In the genomic region with DNA sequence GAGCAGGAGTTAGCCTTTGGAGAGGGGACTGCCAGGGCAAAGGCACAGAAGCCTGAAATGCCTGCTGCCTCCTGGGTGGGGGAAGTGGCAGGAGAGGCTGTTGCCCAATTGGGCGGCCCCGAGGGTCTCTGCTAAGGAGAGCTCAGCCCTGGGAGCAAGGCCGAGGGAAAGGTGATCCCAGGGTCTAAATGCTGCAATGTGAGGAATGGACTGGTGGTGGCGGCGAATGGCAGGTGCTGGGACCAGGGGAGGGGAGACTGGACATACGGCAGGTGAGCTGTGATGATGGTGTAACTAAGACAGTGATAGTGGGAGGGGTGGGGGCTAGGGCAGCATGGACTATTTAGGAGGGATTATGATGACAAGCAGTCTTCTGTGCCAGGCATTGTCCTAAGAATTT, we compare ENCODE assay signal across 30 cellular contexts.
A peak's percentile ranks its signal among the peaks of the same experiment; 100 is the strongest.
DNase-seq lines count a peak whose midpoint lies in the region; ATAC-seq, FAIRE-seq and TF ChIP-seq lines count a peak whose summit lies in the region.
"Had no signal": no experiment of that assay in that cellular context is flagged by ENCODE, and none has a peak within 500 bp of the region (broad histone marks: within the 10 kb centered on the region; RNA-seq: fewer than 3 reads in every experiment).

No MANE protein-coding gene starts in this region.

- no peaks in the 10 kb centered on the region for H3K9me3 ChIP-seq in H1 (ENCODE audit: insufficient read depth in 2 of 2, low read depth in 1 of 2, low read length in 1 of 2)
- no peaks in the 10 kb centered on the region for H3K9me3 ChIP-seq in neuronal stem cell (replicated peaks in 1 of 2; ENCODE audit: control insufficient read depth in 2 of 2, insufficient read depth in 1 of 2, low read depth in 1 of 2, low read length in 2 of 2)
- H3K9me3 ChIP-seq in naive thymus-derived CD4-positive, alpha-beta T cell (ENCODE audit: control insufficient read depth in 2 of 3, low read length in 3 of 3) = no peaks in the 10 kb centered on the region
- H3K9me3 ChIP-seq: A549, adrenal gland, MG63, thoracic aorta had no signal

- H3K4me2 ChIP-seq in H1 (ENCODE audit: insufficient read depth in 1 of 2, low read depth in 2 of 2, low read length in 2 of 2) (no peak overlapping the region), neuronal stem cell (ENCODE audit: insufficient read depth, low read length, poor library complexity, severe bottlenecking) (no peak overlapping the region)
- H3K4me2 ChIP-seq: A549 had no signal

- H3K27me3 Mint-ChIP-seq in naive thymus-derived CD4-positive, alpha-beta T cell = no peaks in the 10 kb centered on the region
- H3K27me3 Mint-ChIP-seq in T-helper 2 cell treated with Interferon-gamma antibody and Interleukin-4, amounts not matched to agents 5 μg/mL and 100 μg/mL, for 36 hours (ENCODE audit: low read depth) = no peaks in the 10 kb centered on the region
- H3K27me3 Mint-ChIP-seq: activated CD4-positive, alpha-beta T cell treated with anti-CD3 and anti-CD28 coated beads, Interleukin-2, amount 10 ng/mL, durations not matched to agents 24 days and 14 days; activated T-cell treated with anti-CD3 and anti-CD28 coated beads, Interleukin-2, amount 50 U/mL, for 24 hours; stimulated activated naive CD8-positive, alpha-beta T cell treated with anti-CD3 and anti-CD28 coated beads, Interleukin-15, Interleukin-2, amounts not matched to agents 100 ng/mL and 50 ng/mL, for 24 hours had no signal

- H3K4me3 ChIP-seq in H1 (ENCODE audit: extremely low read depth in 1 of 4, insufficient read depth in 2 of 4, low read depth in 3 of 4, low read length in 4 of 4) = no peak overlapping the region
- no peak overlapping the region for H3K4me3 ChIP-seq in neuronal stem cell (ENCODE audit: low read length in 2 of 2)
- no peak overlapping the region for H3K4me3 ChIP-seq in naive thymus-derived CD4-positive, alpha-beta T cell (ENCODE audit: low read length)
- H3K4me3 ChIP-seq: A549, adrenal gland, K562, MG63, skin epidermis, thoracic aorta had no signal

- H3K27ac ChIP-seq in H1 (ENCODE audit: low read depth, low read length) = no peak overlapping the region
- H3K27ac ChIP-seq in neuronal stem cell (replicated peaks; ENCODE audit: low read length) = no peak overlapping the region
- no peak overlapping the region for H3K27ac ChIP-seq in naive thymus-derived CD4-positive, alpha-beta T cell (ENCODE audit: low read depth, low read length)
- H3K27ac ChIP-seq: adrenal gland, epithelial cell of prostate, skin epidermis, thoracic aorta, VCaP had no signal

- CTCF ChIA-PET in H1 (lab: Charles Lee; ENCODE audit: partially characterized antibody) = interaction anchor here (0.6 to 22.8 kb wide), 16 partner anchors 9 to 696 kb away, joined by 3 to 386 read pairs (median 4); partner anchors contain the start of gene ZNF638
- CTCF ChIA-PET in naive thymus-derived CD4-positive, alpha-beta T cell (lab: Charles Lee) = no interaction called here

- no peaks in the 10 kb centered on the region for H3K36me3 Mint-ChIP-seq in naive thymus-derived CD4-positive, alpha-beta T cell
- H3K36me3 Mint-ChIP-seq in T-helper 2 cell treated with Interferon-gamma antibody and Interleukin-4, amounts not matched to agents 5 μg/mL and 100 μg/mL, for 36 hours (ENCODE audit: low read depth) = no peaks in the 10 kb centered on the region
- H3K36me3 Mint-ChIP-seq: CD4-positive, alpha-beta memory T cell had no signal

- H2BK5ac ChIP-seq in H1 (ENCODE audit: low read depth, low read length) = no peak overlapping the region
- no peak overlapping the region for H2BK5ac ChIP-seq in neuronal stem cell (ENCODE audit: low read length)

- no peak overlapping the region for H2BK15ac ChIP-seq in H1 (ENCODE audit: low read length)
- no peak overlapping the region for H2BK15ac ChIP-seq in neuronal stem cell (ENCODE audit: low read length)

- H3K56ac ChIP-seq in H1 (replicated peaks; ENCODE audit: insufficient read length, low read depth, low read length) = no peak overlapping the region

- H2BK20ac ChIP-seq in H1 (ENCODE audit: low read length) = no peak overlapping the region

- H2BK12ac ChIP-seq in H1 (ENCODE audit: low read depth, low read length) = no peak overlapping the region
- H2BK12ac ChIP-seq in neuronal stem cell (ENCODE audit: low read length) = no peak overlapping the region

- H2BK120ac ChIP-seq in H1 (replicated peaks; ENCODE audit: low read depth, low read length) (no peak overlapping the region), neuronal stem cell (ENCODE audit: low read depth, low read length) (no peak overlapping the region)

- no peak for TF ChIP-seq POLR2A in H1 (IDR thresholded peaks at IDR 0.05; ENCODE audit: control extremely low read depth in 1 of 2, low read depth in 2 of 2, low read length in 2 of 2)

- no peak overlapping the region for H3K18ac ChIP-seq in H1 (ENCODE audit: extremely low read depth, low read length)
- H3K18ac ChIP-seq in neuronal stem cell (ENCODE audit: low read length) = no peak overlapping the region

- POLR2A ChIA-PET in H1 (lab: Charles Lee; ENCODE audit: partially characterized antibody) = no interaction called here
- POLR2A ChIA-PET in naive thymus-derived CD4-positive, alpha-beta T cell (lab: Charles Lee) = no interaction called here

- peak in 1 of 3 experiments; percentile 35; a peak in 2 of 4 replicates for TF ChIP-seq CTCF in H1 (IDR thresholded peaks at IDR 0.05; ENCODE audit: control extremely low read depth in 1 of 3, insufficient read depth in 1 of 3, low read depth in 1 of 3, low read length in 3 of 3)

- WGBS in H1 (ENCODE audit: extremely low coverage in 1 of 2, insufficient coverage in 1 of 2, insufficient read length in 1 of 2, insufficient replicate concordance in 2 of 2, low coverage in 1 of 2, low lambda C conversion rate in 2 of 2, missing lambda C conversion rate in 1 of 2), 2 experiments = 82% methylated on average over 6 of the region's 6 CpGs; no CpG with 5 or more reads in 1 of the 2 experiments
- no CpG with 5 or more reads among the region's 6 CpGs for WGBS in neuronal stem cell (ENCODE audit: extremely low coverage in 2 of 2, insufficient read length in 2 of 2, insufficient replicate concordance in 1 of 2), 2 donors

- H3K79me1 ChIP-seq in H1 (ENCODE audit: low read depth, low read length) (no peaks in the 10 kb centered on the region), neuronal stem cell (ENCODE audit: low read depth, low read length) (no peaks in the 10 kb centered on the region)

- no peaks in the 10 kb centered on the region for H3K4me1 Mint-ChIP-seq in naive thymus-derived CD4-positive, alpha-beta T cell
- H3K4me1 Mint-ChIP-seq in T-helper 2 cell treated with Interferon-gamma antibody and Interleukin-4, amounts not matched to agents 5 μg/mL and 100 μg/mL, for 36 hours (ENCODE audit: low read depth) = no peaks in the 10 kb centered on the region
- H3K4me1 Mint-ChIP-seq: activated CD4-positive, alpha-beta T cell treated with anti-CD3 and anti-CD28 coated beads, Interleukin-2, amount 10 ng/mL, durations not matched to agents 24 days and 14 days; CD4-positive, alpha-beta memory T cell had no signal

- H2AK5ac ChIP-seq in H1 (ENCODE audit: low read depth, low read length) (no peak overlapping the region), neuronal stem cell (ENCODE audit: low read depth, low read length) (no peak overlapping the region)

- H3K23me2 ChIP-seq in H1 (ENCODE audit: low read depth, low read length) = no peaks in the 10 kb centered on the region

- no peak for ATAC-seq in naive thymus-derived CD4-positive, alpha-beta T cell
- ATAC-seq: A549, K562 had no signal

- no peaks in the 10 kb centered on the region for H3K79me2 ChIP-seq in H1 (ENCODE audit: control insufficient read depth in 1 of 2, insufficient read depth in 2 of 2, low read length in 2 of 2)

- H3K4ac ChIP-seq in H1 (replicated peaks; ENCODE audit: insufficient read length, low read depth, low read length) (no peak overlapping the region), neuronal stem cell (ENCODE audit: low read length) (no peak overlapping the region)

- H3K14ac ChIP-seq in H1 (ENCODE audit: insufficient read length) (no peak overlapping the region), neuronal stem cell (ENCODE audit: low read length) (no peak overlapping the region)

- H4K5ac ChIP-seq in H1 (ENCODE audit: insufficient read length, low read depth, low read length) = no peak overlapping the region

- TF ChIP-seq RAD21 in H1 (IDR thresholded peaks at IDR 0.05 in 1 of 2, conservative IDR thresholded peaks at IDR 0.05 in 1 of 2; ENCODE audit: low read depth in 2 of 2, low read length in 2 of 2) = peak; percentile 37 to 50

- H2AFZ ChIP-seq in H1 (ENCODE audit: low read length) = no peak overlapping the region
- no peak overlapping the region for H2AFZ ChIP-seq in neuronal stem cell (ENCODE audit: low read length)

- no peak overlapping the region for H3K27ac Mint-ChIP-seq in naive thymus-derived CD4-positive, alpha-beta T cell
- H3K27ac Mint-ChIP-seq in T-helper 2 cell treated with Interferon-gamma antibody and Interleukin-4, amounts not matched to agents 5 μg/mL and 100 μg/mL, for 36 hours = no peak overlapping the region
- H3K27ac Mint-ChIP-seq: activated CD4-positive, alpha-beta T cell treated with anti-CD3 and anti-CD28 coated beads, Interleukin-2, amount 10 ng/mL, durations not matched to agents 24 days and 14 days; activated T-cell treated with anti-CD3 and anti-CD28 coated beads, Interleukin-2, amount 50 U/mL, for 24 hours; CD4-positive, alpha-beta memory T cell; stimulated activated naive CD8-positive, alpha-beta T cell treated with anti-CD3 and anti-CD28 coated beads, Interleukin-15, Interleukin-2, amounts not matched to agents 100 ng/mL and 50 ng/mL, for 24 hours had no signal

- H3K36me3 ChIP-seq in H1 (ENCODE audit: control insufficient read depth in 2 of 4, insufficient read depth in 4 of 4, low read length in 3 of 4) = no peaks in the 10 kb centered on the region
- H3K36me3 ChIP-seq in neuronal stem cell (replicated peaks in 1 of 2; ENCODE audit: control insufficient read depth in 2 of 2, insufficient read depth in 2 of 2, low read length in 2 of 2) = no peaks in the 10 kb centered on the region
- no peaks in the 10 kb centered on the region for H3K36me3 ChIP-seq in naive thymus-derived CD4-positive, alpha-beta T cell (ENCODE audit: control insufficient read depth in 2 of 3, insufficient read depth in 3 of 3, low read length in 3 of 3)
- H3K36me3 ChIP-seq: adrenal gland, MG63, thoracic aorta had no signal

- no peak overlapping the region for H3K9ac ChIP-seq in H1 (replicated peaks in 1 of 4; ENCODE audit: extremely low read depth in 1 of 4, low read depth in 3 of 4, low read length in 3 of 4)
- no peak overlapping the region for H3K9ac ChIP-seq in neuronal stem cell (ENCODE audit: low read depth, low read length, poor library complexity)

- peak; percentile 2 for DNase-seq in NCI-H748 (lab: John Stamatoyannopoulos, UW; ENCODE audit: unreplicated experiment)
- DNase-seq in NCI-H748 treated with DMSO at 0.1 percent for 48 hours (lab: John Stamatoyannopoulos, UW) = no peak
- peak; percentile 89 for DNase-seq in HuH-7 (ENCODE audit: low spot score)
- no peak for DNase-seq in H1 (ENCODE audit: low read depth in 1 of 2, low spot score in 2 of 2)
- DNase-seq in neuronal stem cell (ENCODE audit: low spot score) = no peak
- DNase-seq in naive thymus-derived CD4-positive, alpha-beta T cell = no peak
- no peak for DNase-seq in pons (ENCODE audit: low spot score)
- no peak for DNase-seq in T-helper 2 cell treated with Interferon-gamma antibody and Interleukin-4, amounts not matched to agents 5 μg/mL and 100 μg/mL, for 36 hours (ENCODE audit: low spot score)
- DNase-seq: activated CD4-positive, alpha-beta T cell treated with anti-CD3 and anti-CD28 coated beads, Interleukin-2, amount 10 ng/mL, durations not matched to agents 24 days and 14 days; activated T-cell treated with anti-CD3 and anti-CD28 coated beads, Interleukin-2, amount 50 U/mL, for 24 hours; adrenal gland; AML-193; CD4-positive, alpha-beta memory T cell; DMS 273 treated with DMSO at 0.1 percent for 48 hours; glutamatergic neuron; kidney glomerular epithelial cell; MG63; NCI-H2081; nucleus accumbens; SHP77; T-helper 9 cell had no signal

- no peak for FAIRE-seq in H1 (lab: Jason Lieb, UNC)
- FAIRE-seq: A549, H54, K562, urothelium cell line had no signal

- no peak overlapping the region for H3K23ac ChIP-seq in H1 (ENCODE audit: insufficient read length)
- peak overlapping the region; percentile 44 for H3K23ac ChIP-seq in neuronal stem cell (ENCODE audit: low read depth, low read length, poor library complexity)

- no peak overlapping the region for H4K91ac ChIP-seq in H1 (replicated peaks; ENCODE audit: insufficient read length, low read length)
- no peak overlapping the region for H4K91ac ChIP-seq in neuronal stem cell (ENCODE audit: low read depth, low read length, poor library complexity)

- no peak for TF ChIP-seq EP300 in H1 (IDR thresholded peaks at IDR 0.05; ENCODE audit: borderline replicate concordance in 1 of 2, low read depth in 2 of 2, low read length in 2 of 2)

- H3K4me3 Mint-ChIP-seq in naive thymus-derived CD4-positive, alpha-beta T cell = no peak overlapping the region
- H3K4me3 Mint-ChIP-seq in T-helper 2 cell treated with Interferon-gamma antibody and Interleukin-4, amounts not matched to agents 5 μg/mL and 100 μg/mL, for 36 hours = no peak overlapping the region
- H3K4me3 Mint-ChIP-seq: activated CD4-positive, alpha-beta T cell treated with anti-CD3 and anti-CD28 coated beads, Interleukin-2, amount 10 ng/mL, durations not matched to agents 24 days and 14 days; activated T-cell treated with anti-CD3 and anti-CD28 coated beads, Interleukin-2, amount 50 U/mL, for 24 hours; CD4-positive, alpha-beta memory T cell; stimulated activated naive CD8-positive, alpha-beta T cell treated with anti-CD3 and anti-CD28 coated beads, Interleukin-15, Interleukin-2, amounts not matched to agents 100 ng/mL and 50 ng/mL, for 24 hours had no signal

- H4K20me1 ChIP-seq in H1 (replicated peaks in 1 of 2; ENCODE audit: control insufficient read depth in 1 of 2, insufficient read depth in 2 of 2, low read length in 2 of 2) = no peaks in the 10 kb centered on the region

- H3K4me1 ChIP-seq in H1 (replicated peaks in 1 of 4; ENCODE audit: control insufficient read depth in 3 of 4, insufficient read depth in 4 of 4, low read length in 3 of 4) (peaks cover 0 to 6% (median 0%) of the 10 kb centered on the region in 4 experiments; a peak in 3 of 7 replicates), neuronal stem cell (ENCODE audit: control insufficient read depth in 2 of 2, insufficient read depth in 1 of 2, low read depth in 1 of 2, low read length in 2 of 2) (peaks cover 0 to 2% of the 10 kb centered on the region in 2 donors)
- no peaks in the 10 kb centered on the region for H3K4me1 ChIP-seq in naive thymus-derived CD4-positive, alpha-beta T cell (ENCODE audit: control insufficient read depth in 2 of 2, insufficient read depth in 2 of 2, low read length in 2 of 2)
- H3K4me1 ChIP-seq: adrenal gland had no signal

- no peaks in the 10 kb centered on the region for H3K9me3 Mint-ChIP-seq in naive thymus-derived CD4-positive, alpha-beta T cell
- H3K9me3 Mint-ChIP-seq in T-helper 2 cell treated with Interferon-gamma antibody and Interleukin-4, amounts not matched to agents 5 μg/mL and 100 μg/mL, for 36 hours = no peaks in the 10 kb centered on the region
- H3K9me3 Mint-ChIP-seq: activated CD4-positive, alpha-beta T cell treated with anti-CD3 and anti-CD28 coated beads, Interleukin-2, amount 10 ng/mL, durations not matched to agents 24 days and 14 days; activated T-cell treated with anti-CD3 and anti-CD28 coated beads, Interleukin-2, amount 50 U/mL, for 24 hours; CD4-positive, alpha-beta memory T cell; stimulated activated naive CD8-positive, alpha-beta T cell treated with anti-CD3 and anti-CD28 coated beads, Interleukin-15, Interleukin-2, amounts not matched to agents 100 ng/mL and 50 ng/mL, for 24 hours had no signal

- H3K27me3 ChIP-seq in H1 (replicated peaks in 1 of 4; ENCODE audit: control insufficient read depth in 3 of 4, extremely low read depth in 1 of 4, insufficient read depth in 3 of 4, low read length in 3 of 4) (no peaks in the 10 kb centered on the region), neuronal stem cell (ENCODE audit: control insufficient read depth in 3 of 3, insufficient read depth in 3 of 3, low read depth in 1 of 3, low read length in 3 of 3) (no peaks in the 10 kb centered on the region)
- H3K27me3 ChIP-seq in naive thymus-derived CD4-positive, alpha-beta T cell (ENCODE audit: control insufficient read depth in 2 of 2, insufficient read depth in 2 of 2, low read length in 2 of 2) = no peaks in the 10 kb centered on the region
- H3K27me3 ChIP-seq: adrenal gland, MG63 had no signal

- no peak overlapping the region; the same call in 1 of the 2 replicates for H4K8ac ChIP-seq in H1 (ENCODE audit: extremely low read depth, insufficient read depth, low read length)
- no peak overlapping the region for H4K8ac ChIP-seq in neuronal stem cell (ENCODE audit: low read depth, low read length)

- intact Hi-C loops in naive thymus-derived CD4-positive, alpha-beta T cell (cut with micrococcal nuclease) = no loop called here

Comparison
In these comparisons a context has a peak if more than half of its experiments do, and no peak if none do; other contexts are left out.
1. DNase-seq: peak in NCI-H748 (single experiment) and HuH-7 (single experiment); none in NCI-H748 treated with DMSO at 0.1 percent for 48 hours (single experiment), H1 (0 of 2), neuronal stem cell (single experiment), naive thymus-derived CD4-positive, alpha-beta T cell (0 of 9), pons (single experiment) and T-helper 2 cell treated with Interferon-gamma antibody and Interleukin-4, amounts not matched to agents 5 μg/mL and 100 μg/mL, for 36 hours (single experiment).